17 cellular contexts compared by ENCODE assay signal in the genomic region with DNA sequence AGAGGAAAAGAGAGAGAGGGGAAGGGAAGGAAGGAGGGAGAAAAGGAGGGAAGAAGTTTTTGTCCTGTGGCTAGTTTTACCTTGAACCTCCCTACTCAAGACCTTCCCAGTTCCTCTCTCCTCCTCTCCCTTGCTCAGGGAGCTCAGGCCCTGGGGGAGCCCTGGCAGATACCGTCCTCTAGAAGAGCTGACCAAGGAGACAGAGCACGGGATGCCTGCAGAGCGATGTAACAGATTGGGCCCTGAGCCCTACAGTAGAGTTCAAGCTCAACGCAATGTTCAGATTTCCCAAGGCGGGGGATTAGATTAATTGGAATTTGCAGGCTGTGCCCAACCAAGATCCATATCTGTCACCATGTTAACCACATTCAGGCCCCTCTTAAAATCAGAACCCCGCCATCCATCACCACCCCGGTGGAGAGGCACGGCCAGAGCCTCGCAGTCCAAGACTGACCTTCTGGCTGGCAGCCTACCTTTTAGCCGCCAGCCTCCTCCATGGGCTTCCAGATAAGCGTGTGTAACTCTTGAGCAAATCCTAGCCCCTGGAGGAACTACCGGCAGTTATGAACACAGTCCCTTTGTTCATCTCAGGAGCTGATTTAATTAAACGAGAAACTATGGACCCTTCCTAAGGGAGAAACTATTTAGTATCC.
"Had no signal": no experiment of that assay in that cellular context is flagged by ENCODE, and none has a peak within 500 bp of the region (broad histone marks: within the 10 kb centered on the region; RNA-seq: fewer than 3 reads in every experiment).

No MANE protein-coding gene starts in this region.

- H3K27me3 ChIP-seq: testis had no signal

- H3K27ac Mint-ChIP-seq: activated naive CD8-positive, alpha-beta T cell treated with anti-CD3 and anti-CD28 coated beads for 36 hours; dendritic cell treated with granulocyte-macrophage colony-stimulating factor and Interleukin-4, amounts not matched to agents 40 ng/mL and 50 ng/mL, for 4 days; effector memory CD8-positive, alpha-beta T cell; natural killer cell; progenitor cell of endocrine pancreas; stimulated activated naive CD8-positive, alpha-beta T cell treated with anti-CD3 and anti-CD28 coated beads, Interleukin-15, Interleukin-2, amounts not matched to agents 100 ng/mL and 50 ng/mL, for 24 hours had no signal

- ATAC-seq: activated CD4-positive, CD25-positive, alpha-beta regulatory T cell treated with anti-CD3 and anti-CD28 coated beads, Interleukin-2, amount 50 U/mL, for 24 hours; activated T-cell treated with anti-CD3 and anti-CD28 coated beads, Interleukin-2, amount 50 U/mL, for 4 hours; effector memory CD8-positive, alpha-beta T cell; natural killer cell; sciatic nerve had no signal

- H3K36me3 Mint-ChIP-seq: activated naive CD8-positive, alpha-beta T cell treated with anti-CD3 and anti-CD28 coated beads for 36 hours; natural killer cell had no signal

- H3K4me3 ChIP-seq: lower lobe of right lung, testis had no signal

- H3K36me3 ChIP-seq: lower lobe of right lung had no signal

- H3K4me3 Mint-ChIP-seq: activated naive CD8-positive, alpha-beta T cell treated with anti-CD3 and anti-CD28 coated beads for 36 hours; activated T-cell treated with anti-CD3 and anti-CD28 coated beads, Interleukin-2, amount 50 U/mL, for 4 hours; dendritic cell treated with granulocyte-macrophage colony-stimulating factor and Interleukin-4, amounts not matched to agents 40 ng/mL and 50 ng/mL, for 4 days; effector memory CD8-positive, alpha-beta T cell; natural killer cell; stimulated activated naive CD8-positive, alpha-beta T cell treated with anti-CD3 and anti-CD28 coated beads, Interleukin-15, Interleukin-2, amounts not matched to agents 100 ng/mL and 50 ng/mL, for 24 hours had no signal

- H3K9me3 ChIP-seq: lower lobe of right lung, testis had no signal

- H3K4me1 Mint-ChIP-seq: activated naive CD8-positive, alpha-beta T cell treated with anti-CD3 and anti-CD28 coated beads for 36 hours; natural killer cell had no signal

- H3K4me1 ChIP-seq: lower lobe of right lung, testis had no signal

- H3K9me3 Mint-ChIP-seq: activated naive CD8-positive, alpha-beta T cell treated with anti-CD3 and anti-CD28 coated beads for 36 hours; activated T-cell treated with anti-CD3 and anti-CD28 coated beads, Interleukin-2, amount 50 U/mL, for 4 hours; dendritic cell treated with granulocyte-macrophage colony-stimulating factor and Interleukin-4, amounts not matched to agents 40 ng/mL and 50 ng/mL, for 4 days; effector memory CD8-positive, alpha-beta T cell; natural killer cell; stimulated activated naive CD8-positive, alpha-beta T cell treated with anti-CD3 and anti-CD28 coated beads, Interleukin-15, Interleukin-2, amounts not matched to agents 100 ng/mL and 50 ng/mL, for 24 hours had no signal

- DNase-seq: activated gamma-delta T cell; activated naive CD8-positive, alpha-beta T cell treated with anti-CD3 and anti-CD28 coated beads for 36 hours; activated T-cell treated with anti-CD3 and anti-CD28 coated beads, Interleukin-2, amount 50 U/mL, for 4 hours; caudate nucleus; effector memory CD8-positive, alpha-beta T cell; lower lobe of right lung; natural killer cell; occipital lobe; stimulated activated CD4-positive, alpha-beta T cell treated with anti-CD3 and anti-CD28 coated beads, Interleukin-4, amount 100 ng/mL, for 1 hour; stimulated activated CD8-positive, alpha-beta memory T cell treated with anti-CD3 and anti-CD28 coated beads, Interleukin-4, amount 100 ng/mL, for 48 hours; testis had no signal

- H3K27ac ChIP-seq: epithelial cell of prostate, lower lobe of right lung, testis had no signal
